ENCODE assay signal across 12 cellular contexts in the genomic region with DNA sequence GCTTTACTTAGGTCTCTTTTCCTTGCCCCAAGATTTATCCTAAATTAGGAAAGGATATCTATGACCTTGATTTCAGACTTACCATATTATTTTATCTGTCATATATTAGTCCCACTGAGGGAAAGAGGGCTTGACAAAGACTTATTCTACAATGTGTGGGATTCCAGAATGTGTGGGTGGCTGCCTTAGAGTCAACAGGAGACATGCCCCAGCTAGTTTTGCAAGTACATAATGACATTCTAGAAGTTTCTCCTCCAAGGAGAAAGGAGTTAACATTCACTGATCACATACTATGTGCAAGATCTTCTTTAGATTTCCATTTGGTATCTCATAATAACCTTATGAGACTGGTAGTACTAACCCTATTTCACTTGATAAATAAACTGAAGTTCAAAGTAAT. TPM values are rescaled to one million over a fixed set of nuclear protein-coding genes. Genes with fewer than 3 reads are reported as not detected.
DNase-seq lines count a peak whose midpoint lies in the region; ATAC-seq, FAIRE-seq and TF ChIP-seq lines count a peak whose summit lies in the region.
"Had no signal": no experiment of that assay in that cellular context is flagged by ENCODE, and none has a peak within 500 bp of the region (broad histone marks: within the 10 kb centered on the region; RNA-seq: fewer than 3 reads in every experiment).

No MANE protein-coding gene starts in this region.

- H3K36me3 ChIP-seq in bronchial epithelial cell (ENCODE audit: control insufficient read depth, insufficient read depth, low read length) (peaks cover 6% of the 10 kb centered on the region), urinary bladder (ENCODE audit: insufficient read depth) (peaks cover 13% of the 10 kb centered on the region)

- no peaks in the 10 kb centered on the region for H3K4me1 ChIP-seq in urinary bladder (ENCODE audit: insufficient read depth)

- peak overlapping the region; percentile 5 for H3K4me3 Mint-ChIP-seq in activated naive CD4-positive, alpha-beta T cell treated with anti-CD3 and anti-CD28 coated beads for 36 hours
- H3K4me3 Mint-ChIP-seq: endodermal cell had no signal

- H3K36me3 Mint-ChIP-seq in activated naive CD4-positive, alpha-beta T cell treated with anti-CD3 and anti-CD28 coated beads for 36 hours (ENCODE audit: low read depth), result peaks cover 45% of the 10 kb centered on the region

- peaks cover 35% of the 10 kb centered on the region for H3K4me1 Mint-ChIP-seq in activated naive CD4-positive, alpha-beta T cell treated with anti-CD3 and anti-CD28 coated beads for 36 hours (ENCODE audit: low read depth)
- H3K4me1 Mint-ChIP-seq: endodermal cell had no signal

- H3K27ac Mint-ChIP-seq in activated naive CD4-positive, alpha-beta T cell treated with anti-CD3 and anti-CD28 coated beads for 36 hours, result peak overlapping the region; percentile 87
- H3K27ac Mint-ChIP-seq: endodermal cell, progenitor cell of endocrine pancreas had no signal

- ATAC-seq in HG03025 (IDR thresholded peaks at IDR 0.05; ENCODE audit: low FRiP score, unreplicated experiment) (peak; percentile 29), HG03097 (IDR thresholded peaks at IDR 0.05; ENCODE audit: low FRiP score, unreplicated experiment) (no peak)

- no peaks in the 10 kb centered on the region for H3K9me3 Mint-ChIP-seq in activated naive CD4-positive, alpha-beta T cell treated with anti-CD3 and anti-CD28 coated beads for 36 hours
- H3K9me3 Mint-ChIP-seq: endodermal cell had no signal

- CTCF ChIA-PET in activated naive CD4-positive, alpha-beta T cell treated with anti-CD3 and anti-CD28 coated beads for 36 hours (lab: Charles Lee), result interaction anchor here (1.3 to 2.2 kb wide), 2 partner anchors 22 to 129 kb away, joined by 3 to 5 read pairs; no protein-coding TSS in a partner anchor

- peak overlapping the region; percentile 23 for H3K27ac ChIP-seq in urinary bladder (ENCODE audit: low read depth)

- TF ChIP-seq CTCF in bronchial epithelial cell (IDR thresholded peaks at IDR 0.05; ENCODE audit: insufficient read depth, low read length, severe bottlenecking), result no peak

- no peak for FAIRE-seq in bronchial epithelial cell (lab: Jason Lieb, UNC)

- no peak overlapping the region for H3K4me3 ChIP-seq in bronchial epithelial cell (ENCODE audit: low read depth, low read length)
- no peak overlapping the region for H3K4me3 ChIP-seq in urinary bladder (ENCODE audit: low read depth, low read length)

- no peaks in the 10 kb centered on the region for H3K27me3 Mint-ChIP-seq in activated naive CD4-positive, alpha-beta T cell treated with anti-CD3 and anti-CD28 coated beads for 36 hours (ENCODE audit: low read depth)
- H3K27me3 Mint-ChIP-seq: progenitor cell of endocrine pancreas had no signal

- intact Hi-C loops in activated naive CD4-positive, alpha-beta T cell treated with anti-CD3 and anti-CD28 coated beads for 36 hours (cut with micrococcal nuclease), result loop anchor here (1.0 to 2.0 kb wide), 10 partner anchors 24 to 600 kb away; partner anchors contain the start of gene HILPDA

- H3K27me3 ChIP-seq in bronchial epithelial cell (ENCODE audit: control insufficient read depth, insufficient read depth, low read length), result no peaks in the 10 kb centered on the region

- no peak for DNase-seq in activated naive CD4-positive, alpha-beta T cell treated with anti-CD3 and anti-CD28 coated beads for 36 hours
- DNase-seq in activated naive CD4-positive, alpha-beta T cell (lab: John Stamatoyannopoulos, UW), result no peak
- peak; percentile 91 for DNase-seq in bronchial epithelial cell (ENCODE audit: low read depth)
- no peak for DNase-seq in AG08395 (ENCODE audit: low spot score)
- DNase-seq in GOT3 (lab: John Stamatoyannopoulos, UW), result no peak
- DNase-seq: endodermal cell, NCI-H1694 treated with DMSO at 0.1 percent for 48 hours, SHP77 treated with DMSO at 0.1 percent for 48 hours had no signal

RNA-seq across cellular contexts. Expression of gene IRF5, which starts 25.1 kb away (rescaled TPM):
- 1 to 10 TPM; 1.4 to 1.9 TPM for total RNA-seq in activated naive CD4-positive, alpha-beta T cell treated with anti-CD3 and anti-CD28 coated beads for 36 hours
- total RNA-seq in bronchial epithelial cell, result 6.8 and 7.7 TPM in 2 replicates
- total RNA-seq in urinary bladder, result 5.3 TPM
- polyA plus RNA-seq in urinary bladder, result 5.0 TPM

RNA-seq across cellular contexts. Expression of gene KCP, which starts 52.3 kb away (rescaled TPM):
- total RNA-seq in activated naive CD4-positive, alpha-beta T cell treated with anti-CD3 and anti-CD28 coated beads for 36 hours, result not detected
- 0.53 and 1.3 TPM in 2 replicates for total RNA-seq in bronchial epithelial cell
- 1.4 TPM for total RNA-seq in urinary bladder
- polyA plus RNA-seq in urinary bladder, result 0.42 TPM
